Comparison of ENCODE assay signal across 8 cellular contexts in genomic region chrX:40095588-40096394, GRCh38. TPM values are rescaled to one million over a fixed set of nuclear protein-coding genes. Genes with fewer than 3 reads are reported as not detected.
DNase-seq lines count a peak whose midpoint lies in the region; ATAC-seq and TF ChIP-seq lines count a peak whose summit lies in the region.

No MANE protein-coding gene starts in this region.

- H3K4me1 ChIP-seq in heart left ventricle, result peaks cover 0 to 70% (median 11%) of the 10 kb centered on the region in 12 donors
- no peaks in the 10 kb centered on the region for H3K4me1 ChIP-seq in SJCRH30

- TF ChIP-seq CTCF in heart left ventricle (IDR thresholded peaks at IDR 0.05), result no peak
- no peak for TF ChIP-seq CTCF in dorsolateral prefrontal cortex (IDR thresholded peaks at IDR 0.05 in 54 of 56, conservative IDR thresholded peaks at IDR 0.05 in 2 of 56; ENCODE audit: low read depth in 1 of 56, partially characterized antibody in 56 of 56)

- peak in 4 of 5 donors; percentile 29 to 62 (median 46) for DNase-seq in heart left ventricle
- no peak for DNase-seq in Right ventricle myocardium superior
- peak in 1 of 2 experiments; percentile 28 for DNase-seq in SJCRH30
- no peak for DNase-seq in dorsolateral prefrontal cortex
- peak; percentile 32 for DNase-seq in myocyte (ENCODE audit: low read depth)

- ATAC-seq in heart left ventricle (peak in 2 of 4 donors; percentile 0 to 3), Right ventricle myocardium superior (ENCODE audit: poor library complexity) (no peak), GM21529 (IDR thresholded peaks at IDR 0.05; ENCODE audit: unreplicated experiment) (no peak), GM19351 (IDR thresholded peaks at IDR 0.05; ENCODE audit: unreplicated experiment) (no peak), HG02884 (IDR thresholded peaks at IDR 0.05; ENCODE audit: unreplicated experiment) (no peak)

- H3K36me3 ChIP-seq in heart left ventricle (no peaks in the 10 kb centered on the region), SJCRH30 (0 out of 2 replicates have a peak, but pooled peaks cover 3% of the 10 kb centered on the region)

- H3K27me3 ChIP-seq in heart left ventricle, result peaks cover 0 to 93% (median 0%) of the 10 kb centered on the region in 9 donors
- H3K27me3 ChIP-seq in SJCRH30, result no peaks in the 10 kb centered on the region
- peaks cover 0 to 98% (median 64%) of the 10 kb centered on the region in 45 donors for H3K27me3 ChIP-seq in dorsolateral prefrontal cortex

- intact Hi-C loops in heart left ventricle (cut with DNase I) (loop anchor here in 9 of 10 donors (2.0 to 10.0 kb wide), 14 partner anchors 52 to 361 kb away; no protein-coding TSS in a partner anchor), Right ventricle myocardium superior (cut with DNase I) (loop anchor here (5.0 to 10.0 kb wide), 3 partner anchors 57 to 361 kb away; no protein-coding TSS in a partner anchor), dorsolateral prefrontal cortex (cut with DNase I) (loop anchor here in 1 of 2 donors (5.0 to 10.0 kb wide), 3 partner anchors 82 to 361 kb away; no protein-coding TSS in a partner anchor)

- TF ChIP-seq POLR2A in heart left ventricle (IDR thresholded peaks at IDR 0.05), result no peak

- H3K4me3 ChIP-seq in heart left ventricle (peak overlapping the region; percentile 63 to 98 (median 78)), SJCRH30 (peak overlapping the region; percentile 82), dorsolateral prefrontal cortex (peak overlapping the region; percentile 49 to 87 (median 72))

- WGBS in heart left ventricle, 4 donors, result 0 to 7% (median 3%) methylated on average over 70 to 79 of the region's 79 CpGs

- no peaks in the 10 kb centered on the region for H3K9me3 ChIP-seq in heart left ventricle
- no peaks in the 10 kb centered on the region for H3K9me3 ChIP-seq in SJCRH30 (replicated peaks)

- H3K27ac ChIP-seq in heart left ventricle (peak overlapping the region; percentile 84 to 97 (median 90)), SJCRH30 (peak overlapping the region; percentile 66), dorsolateral prefrontal cortex (peak overlapping the region in 56 of 59 donors; percentile 1 to 94 (median 87))

RNA-seq across cellular contexts. Expression of gene BCOR, which starts 2.0 kb away (rescaled TPM):
- 10 to 100 TPM; 11.3 to 40.1 (median 19.5) TPM for total RNA-seq in heart left ventricle
- 10 to 100 TPM in 1 of 2 donors, 1 to 10 TPM in 1; 6.7 to 15.5 TPM for polyA plus RNA-seq in heart left ventricle
- total RNA-seq in Right ventricle myocardium superior, result 14.0 TPM
- 62.5 and 64.8 TPM in 2 replicates for total RNA-seq in SJCRH30 (2014; rRNA removed; shearing (Covaris generic))
- 10 to 100 TPM; 10.5 to 38.3 (median 19.7) TPM for total RNA-seq in dorsolateral prefrontal cortex
- total RNA-seq in myocyte, result 13.9 and 14.6 TPM in 2 replicates
- 17.2 TPM for polyA plus RNA-seq in myocyte (2012)

Comparison
In these comparisons a context has a peak if more than half of its experiments do, and no peak if none do; other contexts are left out.
1. DNase-seq: peak in heart left ventricle (4 of 5) and myocyte (single experiment); none in Right ventricle myocardium superior (single experiment) and dorsolateral prefrontal cortex (0 of 10).
2. Peak in every context shown above with its lines, with median percentiles within 50 percentile points of each other: H3K27ac ChIP-seq and H3K4me3 ChIP-seq.